Comparison of ENCODE assay signal across 13 cellular contexts in genomic region chr4:117898496-117898895, GRCh38.
DNase-seq lines count a peak whose midpoint lies in the region; ATAC-seq, FAIRE-seq and TF ChIP-seq lines count a peak whose summit lies in the region.
"Had no signal": no experiment of that assay in that cellular context is flagged by ENCODE, and none has a peak within 500 bp of the region (broad histone marks: within the 10 kb centered on the region; RNA-seq: fewer than 3 reads in every experiment).

No MANE protein-coding gene starts in this region.

- H3K36me3 Mint-ChIP-seq in astrocyte (ENCODE audit: low read depth, unreplicated experiment): no peaks in the 10 kb centered on the region

- H3K36me3 ChIP-seq in astrocyte (ENCODE audit: insufficient read depth, low read length): no peaks in the 10 kb centered on the region
- H3K36me3 ChIP-seq: HAP-1 had no signal

- H4K20me1 ChIP-seq in astrocyte (ENCODE audit: insufficient read depth, low read length): no peaks in the 10 kb centered on the region

- H3K9me3 ChIP-seq in astrocyte (ENCODE audit: insufficient read depth, low read depth, low read length): no peaks in the 10 kb centered on the region
- H3K9me3 ChIP-seq: HAP-1 had no signal

- no peak for ATAC-seq in GM21447 (IDR thresholded peaks at IDR 0.05; ENCODE audit: unreplicated experiment)

- intact Hi-C loops in posterior cingulate gyrus (cut with DNase I): no loop called here

- no peak overlapping the region for H3K4me2 ChIP-seq in astrocyte (ENCODE audit: low read length)

- no peak overlapping the region for H2AFZ ChIP-seq in astrocyte (ENCODE audit: low read depth, low read length)

- H3K4me1 Mint-ChIP-seq in astrocyte (ENCODE audit: low read depth, unreplicated experiment): peaks cover 3% of the 10 kb centered on the region

- H3K9me3 Mint-ChIP-seq in astrocyte (ENCODE audit: unreplicated experiment): no peaks in the 10 kb centered on the region

- DNase-seq in ELR (ENCODE audit: low read depth) (peak; percentile 40), MV-4-11 (lab: John Stamatoyannopoulos, UW) (peak; percentile 55), astrocyte (ENCODE audit: low read depth) (peak; percentile 57), kidney tubule cell (ENCODE audit: low spot score) (peak; percentile 26), NCI-H524 treated with DMSO at 0.1 percent for 48 hours (lab: John Stamatoyannopoulos, UW) (no peak), posterior cingulate gyrus (no peak)
- DNase-seq: C1 segment of cervical spinal cord, NCI-H1105, NCI-H1694 treated with DMSO at 0.1 percent for 48 hours, RPMI8226, T-helper 1 cell had no signal

- no peak overlapping the region for H3K9ac ChIP-seq in astrocyte (ENCODE audit: low read length)

- H3K27me3 ChIP-seq in astrocyte (ENCODE audit: insufficient read depth, low read length): no peaks in the 10 kb centered on the region

- no peak overlapping the region for H3K4me3 ChIP-seq in astrocyte (ENCODE audit: insufficient read depth, low read depth, low read length)
- H3K4me3 ChIP-seq: HAP-1 had no signal

- H3K27me3 Mint-ChIP-seq in astrocyte (ENCODE audit: low read depth, unreplicated experiment): no peaks in the 10 kb centered on the region

- no peak for FAIRE-seq in astrocyte (lab: Jason Lieb, UNC)

- no peak overlapping the region for H3K4me3 Mint-ChIP-seq in astrocyte (ENCODE audit: unreplicated experiment)

- H3K79me2 ChIP-seq in astrocyte (ENCODE audit: insufficient read depth, low read length): no peaks in the 10 kb centered on the region

- no peak for TF ChIP-seq CTCF in astrocyte (IDR thresholded peaks at IDR 0.05; ENCODE audit: insufficient read depth, low read depth, low read length)

- no peak overlapping the region for H3K27ac ChIP-seq in astrocyte (ENCODE audit: low read depth, low read length)

- no peak overlapping the region for H3K27ac Mint-ChIP-seq in astrocyte (ENCODE audit: unreplicated experiment)

- H3K4me1 ChIP-seq in astrocyte (ENCODE audit: insufficient read depth, low read length): no peaks in the 10 kb centered on the region
- H3K4me1 ChIP-seq: HAP-1 had no signal

Comparison
In these comparisons a context has a peak if more than half of its experiments do, and no peak if none do; other contexts are left out.
1. DNase-seq: peak in ELR (single experiment), MV-4-11 (single experiment), astrocyte (single experiment) and kidney tubule cell (single experiment); none in NCI-H524 treated with DMSO at 0.1 percent for 48 hours (single experiment) and posterior cingulate gyrus (0 of 10).